Comparison of ENCODE assay signal across 1 cellular context in genomic region chr21:25881524-25882376, GRCh38.
TF ChIP-seq lines count a peak whose summit lies in the region.

No MANE protein-coding gene starts in this region.

TF ChIP-seq in H1, 55 proteins besides CTCF, POLR2A, EP300 and RAD21:
- TF ChIP-seq CBX5 (IDR thresholded peaks at IDR 0.05; ENCODE audit: low read depth, low read length) (no peak), TAF7 (optimal IDR thresholded peaks at IDR 0.05; ENCODE audit: borderline replicate concordance, low read depth, low read length) (no peak), SIRT6 (IDR thresholded peaks at IDR 0.05; ENCODE audit: low read length) (no peak), MAX (IDR thresholded peaks at IDR 0.05) (no peak), E2F6 (IDR thresholded peaks at IDR 0.05) (no peak), NRF1 (IDR thresholded peaks at IDR 0.05; ENCODE audit: low read depth, low read length) (no peak), ZNF274 (IDR thresholded peaks at IDR 0.05; ENCODE audit: borderline replicate concordance, extremely low read depth, low read length) (no peak), CHD1 (IDR thresholded peaks at IDR 0.05; ENCODE audit: low read depth, low read length) (no peak)
TF ChIP-seq in H1: peak in this region for 0.
